8 cellular contexts compared by ENCODE assay signal in the genomic region with DNA sequence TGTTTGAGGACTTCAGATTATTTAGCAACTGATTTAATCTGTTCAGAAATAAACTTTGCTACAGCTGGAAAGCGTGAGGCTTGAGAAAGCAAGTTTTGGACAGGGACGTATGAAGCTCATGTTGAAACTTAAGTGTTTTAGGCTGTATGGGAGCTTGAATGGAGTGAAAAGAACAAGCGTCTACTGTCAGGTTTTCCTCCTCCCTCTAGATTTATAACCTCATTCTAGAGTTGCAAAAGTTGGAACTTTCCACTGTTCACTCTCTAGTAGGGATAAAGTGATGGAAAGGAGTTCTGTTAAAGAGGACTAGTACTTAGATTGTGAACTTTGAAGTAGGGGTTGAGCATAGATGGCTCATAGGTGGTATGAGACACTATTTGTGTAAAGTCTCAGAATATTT. TPM values are rescaled to one million over a fixed set of nuclear protein-coding genes. Genes with fewer than 3 reads are reported as not detected.
A peak's percentile ranks its signal among the peaks of the same experiment; 100 is the strongest.
DNase-seq lines count a peak whose midpoint lies in the region; TF ChIP-seq lines count a peak whose summit lies in the region.

No MANE protein-coding gene starts in this region.

- H3K4me2 ChIP-seq in BLaER1 treated with 17β-estradiol and CSF1 and Interleukin-3, amounts not matched to agents 10 nM and 100 nM, result peak overlapping the region; percentile 75 to 94 (median 84)

- peaks cover 12 to 55% (median 23%) of the 10 kb centered on the region in 10 experiments for H3K4me1 ChIP-seq in BLaER1 treated with 17β-estradiol and CSF1 and Interleukin-3, amounts not matched to agents 10 nM and 100 nM
- H3K4me1 ChIP-seq in liver (ENCODE audit: control insufficient read depth in 4 of 4, insufficient read depth in 4 of 4, low read length in 3 of 4) (peaks cover 3 to 35% (median 13%) of the 10 kb centered on the region in 4 donors), tibial nerve (peaks cover 0 to 60% (median 26%) of the 10 kb centered on the region in 4 donors)

- in situ Hi-C loops in astrocyte of the spinal cord (cut with HindIII; ENCODE audit: low sequenced_read_pairs), result no loop called here

- no peaks in the 10 kb centered on the region for H3K9me3 Mint-ChIP-seq in IgD-negative memory B cell

- TF ChIP-seq POLR2A in tibial nerve (IDR thresholded peaks at IDR 0.05), result no peak

- peaks cover 49 to 57% (median 52%) of the 10 kb centered on the region in 3 donors for H3K4me1 Mint-ChIP-seq in IgD-negative memory B cell

- H3K4me3 Mint-ChIP-seq in IgD-negative memory B cell, result peak overlapping the region; percentile 93 to 99 (median 98)

- H3K36me3 ChIP-seq in BLaER1 treated with 17β-estradiol and CSF1 and Interleukin-3, amounts not matched to agents 10 nM and 100 nM, result peaks cover 0 to 36% (median 11%) of the 10 kb centered on the region in 11 experiments; a peak in 10 of 22 replicates
- H3K36me3 ChIP-seq in liver (ENCODE audit: control insufficient read depth in 4 of 4, insufficient read depth in 3 of 4, low read depth in 1 of 4, low read length in 3 of 4) (no peaks in the 10 kb centered on the region), tibial nerve (no peaks in the 10 kb centered on the region)

- TF ChIP-seq CTCF in astrocyte of the spinal cord (IDR thresholded peaks at IDR 0.05; ENCODE audit: low read depth, low read length) (no peak), liver (IDR thresholded peaks at IDR 0.05; ENCODE audit: low read depth, low read length, missing input control) (no peak), tibial nerve (IDR thresholded peaks at IDR 0.05) (no peak)

- peaks cover 3% of the 10 kb centered on the region for H3K36me3 Mint-ChIP-seq in IgD-negative memory B cell

- peak overlapping the region; percentile 75 to 93 (median 88) for H3K4me3 ChIP-seq in BLaER1 treated with 17β-estradiol and CSF1 and Interleukin-3, amounts not matched to agents 10 nM and 100 nM
- peak overlapping the region; percentile 91 for H3K4me3 ChIP-seq in astrocyte of the spinal cord (ENCODE audit: low read depth, low read length)
- H3K4me3 ChIP-seq in liver (ENCODE audit: low read depth in 1 of 3, low read length in 3 of 3), result peak overlapping the region; percentile 62 to 86 (median 68)
- H3K4me3 ChIP-seq in tibial nerve, result peak overlapping the region; percentile 61 to 87 (median 74)

- H3K27me3 Mint-ChIP-seq in IgD-negative memory B cell, result no peaks in the 10 kb centered on the region

- H3K9ac ChIP-seq in BLaER1 treated with 17β-estradiol and CSF1 and Interleukin-3, amounts not matched to agents 10 nM and 100 nM, result peak overlapping the region; percentile 82 to 94 (median 89)
- H3K9ac ChIP-seq in liver (ENCODE audit: low read depth in 1 of 2, low read length in 2 of 2), result peak overlapping the region; percentile 29 to 85

- H3K27me3 ChIP-seq in BLaER1 treated with 17β-estradiol and CSF1 and Interleukin-3, amounts not matched to agents 10 nM and 100 nM, result no peaks in the 10 kb centered on the region
- H3K27me3 ChIP-seq in liver (ENCODE audit: control insufficient read depth in 4 of 4, insufficient read depth in 4 of 4, low read length in 3 of 4) (no peaks in the 10 kb centered on the region), tibial nerve (no peaks in the 10 kb centered on the region)

- 7% methylated on average over 3 of the region's 3 CpGs for WGBS in liver
- WGBS in tibial nerve, 2 donors, result 1 to 2% methylated on average over 3 of the region's 3 CpGs

- H3K27ac Mint-ChIP-seq in IgD-negative memory B cell, result peak overlapping the region; percentile 94 to 97 (median 97)

- no peak for TF ChIP-seq RAD21 in liver (IDR thresholded peaks at IDR 0.05)

- TF ChIP-seq EP300 in tibial nerve (IDR thresholded peaks at IDR 0.05), result no peak

- peaks cover 32 to 60% (median 53%) of the 10 kb centered on the region in 11 experiments; a peak in 20 of 22 replicates for H4K20me1 ChIP-seq in BLaER1 treated with 17β-estradiol and CSF1 and Interleukin-3, amounts not matched to agents 10 nM and 100 nM

- H3K27ac ChIP-seq in BLaER1 treated with 17β-estradiol and CSF1 and Interleukin-3, amounts not matched to agents 10 nM and 100 nM, result peak overlapping the region in 10 of 11 experiments; percentile 68 to 89 (median 81); a peak in 19 of 22 replicates
- H3K27ac ChIP-seq in liver (ENCODE audit: low read depth in 1 of 2, low read length in 2 of 2) (no peak overlapping the region), tibial nerve (peak overlapping the region in 3 of 4 donors; percentile 87 to 94 (median 92))

- peaks cover 0 to 12% (median 0%) of the 10 kb centered on the region in 11 experiments; a peak in 7 of 22 replicates for H3K9me3 ChIP-seq in BLaER1 treated with 17β-estradiol and CSF1 and Interleukin-3, amounts not matched to agents 10 nM and 100 nM (replicated peaks in 1 of 11)
- H3K9me3 ChIP-seq in liver (ENCODE audit: control insufficient read depth in 4 of 4, low read length in 3 of 4) (no peaks in the 10 kb centered on the region), tibial nerve (no peaks in the 10 kb centered on the region)

- DNase-seq in astrocyte of the spinal cord (ENCODE audit: low read depth, low spot score), result peak; percentile 31
- no peak for DNase-seq in tibial nerve (ENCODE audit: low spot score in 2 of 2)
- no peak for DNase-seq in activated CD4-positive, CD25-positive, alpha-beta regulatory T cell treated with anti-CD3 and anti-CD28 coated beads, Interleukin-2, amount 50 U/mL, for 72 hours
- DNase-seq in NCI-H2196 treated with DMSO at 0.1 percent for 48 hours (lab: John Stamatoyannopoulos, UW; ENCODE audit: unreplicated experiment), result no peak
- no peak for DNase-seq in activated CD4-positive, alpha-beta T cell treated with anti-CD3 and anti-CD28 coated beads, Interleukin-2, amount 50 U/mL, for 1 hour

TF ChIP-seq in liver, 16 proteins besides CTCF, POLR2A, EP300 and RAD21:
- TF ChIP-seq, protein P1, sequence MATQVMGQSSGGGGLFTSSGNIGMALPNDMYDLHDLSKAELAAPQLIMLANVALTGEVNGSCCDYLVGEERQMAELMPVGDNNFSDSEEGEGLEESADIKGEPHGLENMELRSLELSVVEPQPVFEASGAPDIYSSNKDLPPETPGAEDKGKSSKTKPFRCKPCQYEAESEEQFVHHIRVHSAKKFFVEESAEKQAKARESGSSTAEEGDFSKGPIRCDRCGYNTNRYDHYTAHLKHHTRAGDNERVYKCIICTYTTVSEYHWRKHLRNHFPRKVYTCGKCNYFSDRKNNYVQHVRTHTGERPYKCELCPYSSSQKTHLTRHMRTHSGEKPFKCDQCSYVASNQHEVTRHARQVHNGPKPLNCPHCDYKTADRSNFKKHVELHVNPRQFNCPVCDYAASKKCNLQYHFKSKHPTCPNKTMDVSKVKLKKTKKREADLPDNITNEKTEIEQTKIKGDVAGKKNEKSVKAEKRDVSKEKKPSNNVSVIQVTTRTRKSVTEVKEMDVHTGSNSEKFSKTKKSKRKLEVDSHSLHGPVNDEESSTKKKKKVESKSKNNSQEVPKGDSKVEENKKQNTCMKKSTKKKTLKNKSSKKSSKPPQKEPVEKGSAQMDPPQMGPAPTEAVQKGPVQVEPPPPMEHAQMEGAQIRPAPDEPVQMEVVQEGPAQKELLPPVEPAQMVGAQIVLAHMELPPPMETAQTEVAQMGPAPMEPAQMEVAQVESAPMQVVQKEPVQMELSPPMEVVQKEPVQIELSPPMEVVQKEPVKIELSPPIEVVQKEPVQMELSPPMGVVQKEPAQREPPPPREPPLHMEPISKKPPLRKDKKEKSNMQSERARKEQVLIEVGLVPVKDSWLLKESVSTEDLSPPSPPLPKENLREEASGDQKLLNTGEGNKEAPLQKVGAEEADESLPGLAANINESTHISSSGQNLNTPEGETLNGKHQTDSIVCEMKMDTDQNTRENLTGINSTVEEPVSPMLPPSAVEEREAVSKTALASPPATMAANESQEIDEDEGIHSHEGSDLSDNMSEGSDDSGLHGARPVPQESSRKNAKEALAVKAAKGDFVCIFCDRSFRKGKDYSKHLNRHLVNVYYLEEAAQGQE (IDR thresholded peaks at IDR 0.05), result no peak
- TF ChIP-seq RXRA (IDR thresholded peaks at IDR 0.05) (no peak), FOXA1 (IDR thresholded peaks at IDR 0.05) (no peak), HNF4G (IDR thresholded peaks at IDR 0.05) (no peak), TAF1 (conservative IDR thresholded peaks at IDR 0.05) (no peak)
- TF ChIP-seq, protein P2, sequence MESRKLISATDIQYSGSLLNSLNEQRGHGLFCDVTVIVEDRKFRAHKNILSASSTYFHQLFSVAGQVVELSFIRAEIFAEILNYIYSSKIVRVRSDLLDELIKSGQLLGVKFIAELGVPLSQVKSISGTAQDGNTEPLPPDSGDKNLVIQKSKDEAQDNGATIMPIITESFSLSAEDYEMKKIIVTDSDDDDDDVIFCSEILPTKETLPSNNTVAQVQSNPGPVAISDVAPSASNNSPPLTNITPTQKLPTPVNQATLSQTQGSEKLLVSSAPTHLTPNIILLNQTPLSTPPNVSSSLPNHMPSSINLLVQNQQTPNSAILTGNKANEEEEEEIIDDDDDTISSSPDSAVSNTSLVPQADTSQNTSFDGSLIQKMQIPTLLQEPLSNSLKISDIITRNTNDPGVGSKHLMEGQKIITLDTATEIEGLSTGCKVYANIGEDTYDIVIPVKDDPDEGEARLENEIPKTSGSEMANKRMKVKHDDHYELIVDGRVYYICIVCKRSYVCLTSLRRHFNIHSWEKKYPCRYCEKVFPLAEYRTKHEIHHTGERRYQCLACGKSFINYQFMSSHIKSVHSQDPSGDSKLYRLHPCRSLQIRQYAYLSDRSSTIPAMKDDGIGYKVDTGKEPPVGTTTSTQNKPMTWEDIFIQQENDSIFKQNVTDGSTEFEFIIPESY (IDR thresholded peaks at IDR 0.05), result no peak

RNA-seq across cellular contexts. Expression of a gene that starts 1.1 kb away (rescaled TPM):
- 18.1 TPM for polyA plus RNA-seq in IgD-negative memory B cell
- total RNA-seq in liver, result 10 to 100 TPM; 15.1 to 25.1 TPM
- 10 to 100 TPM in 1 of 2 donors, 1 to 10 TPM in 1; 3.1 to 15.0 TPM for polyA plus RNA-seq in liver
- total RNA-seq in tibial nerve, result 10 to 100 TPM; 20.7 to 30.0 (median 28.4) TPM

RNA-seq across cellular contexts. Expression of a gene that starts 49.3 kb away (rescaled TPM):
- polyA plus RNA-seq in IgD-negative memory B cell (63.6 TPM), liver (10 to 100 TPM; 33.3 to 66.4 TPM)
- total RNA-seq in liver (10 to 100 TPM; 11.9 to 18.1 TPM), tibial nerve (10 to 100 TPM; 19.6 to 45.7 (median 32.7) TPM)

RNA-seq across cellular contexts. Expression of a gene that starts 50.7 kb away (rescaled TPM):
- polyA plus RNA-seq in IgD-negative memory B cell (8.0 TPM), liver (1 to 10 TPM in 1 of 2 donors, under 1 TPM in 1; 0.38 to 2.5 TPM)
- total RNA-seq in liver (1 to 10 TPM; 3.7 to 7.4 TPM), tibial nerve (10 to 100 TPM in 1 of 4 donors, 1 to 10 TPM in 3; 5.1 to 12.9 (median 7.7) TPM)

Comparison
In these comparisons a context has a peak if more than half of its experiments do, and no peak if none do; other contexts are left out.
1. H3K27ac ChIP-seq: peak in BLaER1 treated with 17β-estradiol and CSF1 and Interleukin-3, amounts not matched to agents 10 nM and 100 nM (10 of 11) and tibial nerve (3 of 4); none in liver (0 of 2).
2. Peak in every context shown above with its lines, with median percentiles within 50 percentile points of each other: H3K4me3 ChIP-seq.